ENCODE assay signal across 16 cellular contexts in the genomic region with DNA sequence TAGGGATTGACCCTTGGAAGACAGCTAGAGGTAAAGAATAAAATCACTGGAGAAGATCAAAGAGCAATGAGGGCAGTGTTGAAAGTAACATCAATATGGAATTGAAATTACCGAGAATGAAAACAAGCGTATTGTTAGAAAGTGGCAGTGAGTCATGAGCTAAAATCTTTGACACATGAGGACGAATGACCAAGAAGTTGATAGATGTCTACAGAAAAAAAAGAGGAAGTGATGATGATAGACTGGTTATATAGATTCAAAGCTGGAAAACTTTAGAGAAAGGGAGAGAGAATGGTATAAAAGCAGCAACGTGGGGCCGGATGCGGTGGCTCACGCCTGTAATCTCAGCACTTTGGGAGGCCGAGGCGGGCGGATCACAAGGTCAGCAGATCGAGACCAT.
"Had no signal": no experiment of that assay in that cellular context is flagged by ENCODE, and none has a peak within 500 bp of the region (broad histone marks: within the 10 kb centered on the region; RNA-seq: fewer than 3 reads in every experiment).

No MANE protein-coding gene starts in this region.

- H3K4me1 ChIP-seq: gastrocnemius medialis, left lung, spleen, thyroid gland had no signal

- H3K27me3 ChIP-seq: gastrocnemius medialis, left lung, spleen, thyroid gland had no signal

- H3K27ac ChIP-seq: gastrocnemius medialis, left lung, spleen, thyroid gland had no signal

- ATAC-seq: activated CD4-positive, alpha-beta T cell treated with anti-CD3 and anti-CD28 coated beads for 36 hours; activated CD8-positive, alpha-beta memory T cell treated with anti-CD3 and anti-CD28 coated beads, Interleukin-2, amount 10 ng/mL, durations not matched to agents 7 days and 5 days; esophagus mucosa; gastrocnemius medialis; left lung; stimulated activated memory B cell treated with anti-CD40 and anti-IgM and Interleukin-4, amounts not matched to agents 10 μg/mL and 1 μg/mL and 100 μg/mL, for 72 hours had no signal

- DNase-seq: activated CD4-positive, alpha-beta memory T cell treated with anti-CD3 and anti-CD28 coated beads, Interleukin-2, amount 10 ng/mL, durations not matched to agents 7 days and 5 days; activated CD4-positive, alpha-beta T cell treated with anti-CD3 and anti-CD28 coated beads for 36 hours; activated CD8-positive, alpha-beta memory T cell treated with anti-CD3 and anti-CD28 coated beads, Interleukin-2, amount 10 ng/mL, durations not matched to agents 7 days and 5 days; effector CD4-positive, alpha-beta T cell; gastrocnemius medialis; head of caudate nucleus; kidney; left lung; midbrain; occipital lobe; posterior cingulate gyrus; spleen; stimulated activated CD4-positive, alpha-beta T cell treated with anti-CD3 and anti-CD28 coated beads, Interleukin-4, amount 100 ng/mL, for 4 hours; thyroid gland had no signal

- H3K9me3 ChIP-seq: gastrocnemius medialis, thyroid gland had no signal

- H3K4me3 ChIP-seq: gastrocnemius medialis, left lung, spleen, thyroid gland had no signal

- H3K36me3 ChIP-seq: gastrocnemius medialis, left lung, thyroid gland had no signal
